In the genomic region with DNA sequence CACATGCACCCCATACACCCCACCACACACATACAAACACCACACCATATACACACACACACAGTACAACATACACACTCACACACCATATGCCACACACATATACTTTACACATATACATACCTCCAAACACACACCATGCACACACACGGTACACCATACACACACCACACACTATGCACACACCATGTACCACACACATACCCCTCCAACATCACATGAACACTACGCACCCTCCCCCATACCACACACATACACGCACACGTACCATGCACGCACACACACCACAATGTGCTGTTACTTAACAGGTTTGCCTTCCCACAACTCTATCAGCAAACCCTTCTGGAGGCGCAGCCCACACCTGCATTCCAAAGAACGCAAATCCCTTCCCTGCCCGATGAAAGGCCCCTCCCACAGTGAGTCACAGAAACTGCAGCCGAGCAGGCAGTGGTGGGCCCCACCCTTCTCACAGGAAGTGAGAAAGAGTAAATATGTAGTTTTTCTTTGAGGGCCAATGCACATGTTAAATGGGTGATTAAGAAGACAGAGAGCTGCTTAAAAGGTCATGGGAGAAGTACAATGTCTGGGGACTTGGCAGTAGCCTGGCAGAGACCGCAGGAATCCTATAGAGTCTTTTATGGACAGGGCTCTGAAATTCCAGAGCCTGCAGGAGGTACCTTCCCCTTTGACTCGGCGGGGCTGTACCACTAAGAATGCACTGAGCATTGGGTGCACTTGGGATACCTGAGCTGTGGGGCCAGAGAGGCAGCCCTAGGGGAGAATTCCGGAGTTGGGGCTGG, we compare ENCODE assay signal across 9 cellular contexts. TPM values are rescaled to one million over a fixed set of nuclear protein-coding genes. Genes with fewer than 3 reads are reported as not detected.
DNase-seq lines count a peak whose midpoint lies in the region; ATAC-seq and TF ChIP-seq lines count a peak whose summit lies in the region.
"Had no signal": no experiment of that assay in that cellular context is flagged by ENCODE, and none has a peak within 500 bp of the region (broad histone marks: within the 10 kb centered on the region; RNA-seq: fewer than 3 reads in every experiment).

No MANE protein-coding gene starts in this region.

- no peaks in the 10 kb centered on the region for H3K9me3 ChIP-seq in HCT116 (ENCODE audit: control insufficient read depth in 1 of 2, insufficient read depth in 1 of 2, low read depth in 1 of 2, low read length in 2 of 2)
- no peaks in the 10 kb centered on the region for H3K9me3 ChIP-seq in MG63
- H3K9me3 ChIP-seq: neutrophil had no signal

- no peaks in the 10 kb centered on the region for H3K27me3 ChIP-seq in HCT116 (ENCODE audit: insufficient read depth, low read length)
- no peaks in the 10 kb centered on the region for H3K27me3 ChIP-seq in MG63

- no peaks in the 10 kb centered on the region for H3K36me3 ChIP-seq in HCT116 (ENCODE audit: control insufficient read depth in 1 of 2, insufficient read depth in 2 of 2, low read length in 2 of 2)
- no peaks in the 10 kb centered on the region for H3K36me3 ChIP-seq in MG63
- H3K36me3 ChIP-seq: neutrophil had no signal

- H3K4me3 ChIP-seq in GM12864 (ENCODE audit: low read depth, low read length), result peak overlapping the region; percentile 46
- H3K4me3 ChIP-seq in HCT116 (replicated peaks in 1 of 2; ENCODE audit: low read depth in 1 of 2, low read length in 2 of 2), result peak overlapping the region; percentile 42 to 56
- H3K4me3 ChIP-seq in MG63, result no peak overlapping the region

- H3K27me3 Mint-ChIP-seq in memory B cell, result no peaks in the 10 kb centered on the region

- no peaks in the 10 kb centered on the region for H3K9me2 ChIP-seq in HCT116 (ENCODE audit: insufficient read depth)

- H3K4me3 Mint-ChIP-seq in memory B cell, result no peak overlapping the region

- no peaks in the 10 kb centered on the region for H3K9me3 Mint-ChIP-seq in memory B cell

- H3K4me1 ChIP-seq in HCT116 (ENCODE audit: control insufficient read depth in 1 of 2, insufficient read depth in 2 of 2, low read length in 2 of 2), result peaks cover 80 to 100% of the 10 kb centered on the region in 2 experiments

- no peak overlapping the region for H3K27ac Mint-ChIP-seq in memory B cell

- no TSS peak for BruUV-seq in HCT116 (replicated peaks; lab: Mats Ljungman, UMichigan)

- RAD21 ChIA-PET in HCT116 (lab: Charles Lee; ENCODE audit: low non-redundant PET in 1 of 2, low total read pairs in 2 of 2, uncharacterized antibody in 2 of 2, unreplicated experiment in 2 of 2), result interaction anchor here (0.7 to 1.9 kb wide), 3 partner anchors 16 to 123 kb away, joined by 3 to 10 read pairs (median 5); no protein-coding TSS in a partner anchor

- intact Hi-C loops in HCT116 (cut with micrococcal nuclease), result loop anchor here (1.0 to 5.0 kb wide), 3 partner anchors 16 to 144 kb away; no protein-coding TSS in a partner anchor

- peak; percentile 78 for ATAC-seq in HCT116
- peak; percentile 78 for ATAC-seq in memory B cell (ENCODE audit: low read depth)

- no peak for TF ChIP-seq POLR2A in HCT116 (IDR thresholded peaks at IDR 0.05; ENCODE audit: borderline replicate concordance, extremely low read depth, insufficient read depth, insufficient read length)

- CTCF ChIA-PET in HCT116 (lab: Charles Lee), result interaction anchor here (0.7 to 1.8 kb wide), 2 partner anchors 17 to 135 kb away, joined by 3 read pairs; no protein-coding TSS in a partner anchor

- H2AFZ ChIP-seq in HCT116 (ENCODE audit: low read depth, low read length, poor library complexity, severe bottlenecking), result no peak overlapping the region

- DNase-seq in GM12864 (ENCODE audit: low read depth) (peak; percentile 72), HCT116 (ENCODE audit: low read depth, low spot score) (peak; percentile 97), MG63 (peak; percentile 93), dedifferentiated amniotic fluid mesenchymal stem cell (ENCODE audit: extremely low spot score) (peak; percentile 66), memory B cell (ENCODE audit: low spot score in 2 of 2) (peak; percentile 58 to 78), SK-N-DZ (ENCODE audit: low spot score) (no peak)
- peak; percentile 74 for DNase-seq in activated CD4-positive, alpha-beta T cell treated with anti-CD3 and anti-CD28 coated beads for 1 hour
- DNase-seq in stimulated activated CD8-positive, alpha-beta memory T cell treated with anti-CD3 and anti-CD28 coated beads, Interleukin-7, amount 100 ng/mL, for 24 hours (ENCODE audit: low read depth), result peak; percentile 73

- peak overlapping the region; percentile 89 for H3K4me2 ChIP-seq in HCT116 (ENCODE audit: low read length)

- peaks cover 28% of the 10 kb centered on the region for H3K4me1 Mint-ChIP-seq in memory B cell

- peak overlapping the region; percentile 73 for H3K9ac ChIP-seq in HCT116 (ENCODE audit: low read length)

- no peak for TF ChIP-seq CTCF in GM12864 (IDR thresholded peaks at IDR 0.05; ENCODE audit: low read depth, low read length, missing control alignments)
- no peak for TF ChIP-seq CTCF in HCT116 (IDR thresholded peaks at IDR 0.05 in 2 of 3, conservative IDR thresholded peaks at IDR 0.05 in 1 of 3; ENCODE audit: borderline replicate concordance in 1 of 3, insufficient read depth in 1 of 3, low read depth in 2 of 3, low read length in 2 of 3)

- H3K36me3 Mint-ChIP-seq in memory B cell, result peaks cover 3% of the 10 kb centered on the region

- peaks cover 42% of the 10 kb centered on the region for H3K79me2 ChIP-seq in HCT116 (ENCODE audit: insufficient read depth, low read length)

- POLR2A ChIA-PET in HCT116 (lab: Charles Lee), result interaction anchor here (0.6 to 5.8 kb wide), 11 partner anchors 8 to 147 kb away, joined by 3 to 109 read pairs (median 4); partner anchors contain the start of gene EZR

- TF ChIP-seq RAD21 in HCT116 (IDR thresholded peaks at IDR 0.05; ENCODE audit: low read depth), result no peak

- peak overlapping the region; percentile 85 for H3K27ac ChIP-seq in HCT116 (ENCODE audit: low read depth, low read length)
- H3K27ac ChIP-seq: neutrophil had no signal

- H4K20me1 ChIP-seq in HCT116 (ENCODE audit: insufficient read depth), result no peaks in the 10 kb centered on the region

TF ChIP-seq in HCT116, 20 proteins besides CTCF, POLR2A, EP300 and RAD21 (continues in another document):
- TF ChIP-seq ZNF274 (IDR thresholded peaks at IDR 0.05; ENCODE audit: low read depth, low read length), result no peak
- TF ChIP-seq ZFX (IDR thresholded peaks at IDR 0.05), result no peak
- TF ChIP-seq CBX3 (IDR thresholded peaks at IDR 0.05; ENCODE audit: low read depth), result no peak
- no peak for TF ChIP-seq EGR1 (IDR thresholded peaks at IDR 0.05; ENCODE audit: low read depth)
- TF ChIP-seq EZH2phosphoT487 (IDR thresholded peaks at IDR 0.05; ENCODE audit: borderline replicate concordance), result no peak
- TF ChIP-seq ELF1 (IDR thresholded peaks at IDR 0.05; ENCODE audit: borderline replicate concordance, low read depth), result no peak
- TF ChIP-seq, protein P1, sequence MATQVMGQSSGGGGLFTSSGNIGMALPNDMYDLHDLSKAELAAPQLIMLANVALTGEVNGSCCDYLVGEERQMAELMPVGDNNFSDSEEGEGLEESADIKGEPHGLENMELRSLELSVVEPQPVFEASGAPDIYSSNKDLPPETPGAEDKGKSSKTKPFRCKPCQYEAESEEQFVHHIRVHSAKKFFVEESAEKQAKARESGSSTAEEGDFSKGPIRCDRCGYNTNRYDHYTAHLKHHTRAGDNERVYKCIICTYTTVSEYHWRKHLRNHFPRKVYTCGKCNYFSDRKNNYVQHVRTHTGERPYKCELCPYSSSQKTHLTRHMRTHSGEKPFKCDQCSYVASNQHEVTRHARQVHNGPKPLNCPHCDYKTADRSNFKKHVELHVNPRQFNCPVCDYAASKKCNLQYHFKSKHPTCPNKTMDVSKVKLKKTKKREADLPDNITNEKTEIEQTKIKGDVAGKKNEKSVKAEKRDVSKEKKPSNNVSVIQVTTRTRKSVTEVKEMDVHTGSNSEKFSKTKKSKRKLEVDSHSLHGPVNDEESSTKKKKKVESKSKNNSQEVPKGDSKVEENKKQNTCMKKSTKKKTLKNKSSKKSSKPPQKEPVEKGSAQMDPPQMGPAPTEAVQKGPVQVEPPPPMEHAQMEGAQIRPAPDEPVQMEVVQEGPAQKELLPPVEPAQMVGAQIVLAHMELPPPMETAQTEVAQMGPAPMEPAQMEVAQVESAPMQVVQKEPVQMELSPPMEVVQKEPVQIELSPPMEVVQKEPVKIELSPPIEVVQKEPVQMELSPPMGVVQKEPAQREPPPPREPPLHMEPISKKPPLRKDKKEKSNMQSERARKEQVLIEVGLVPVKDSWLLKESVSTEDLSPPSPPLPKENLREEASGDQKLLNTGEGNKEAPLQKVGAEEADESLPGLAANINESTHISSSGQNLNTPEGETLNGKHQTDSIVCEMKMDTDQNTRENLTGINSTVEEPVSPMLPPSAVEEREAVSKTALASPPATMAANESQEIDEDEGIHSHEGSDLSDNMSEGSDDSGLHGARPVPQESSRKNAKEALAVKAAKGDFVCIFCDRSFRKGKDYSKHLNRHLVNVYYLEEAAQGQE (IDR thresholded peaks at IDR 0.05; ENCODE audit: low read depth), result no peak
- peak; percentile 88 for TF ChIP-seq TCF7L2 (IDR thresholded peaks at IDR 0.05; ENCODE audit: borderline replicate concordance, extremely low read depth, insufficient read depth, insufficient read length)
- TF ChIP-seq EZH2 (IDR thresholded peaks at IDR 0.05), result no peak
- no peak for TF ChIP-seq SIN3A (IDR thresholded peaks at IDR 0.05; ENCODE audit: low read depth)
- TF ChIP-seq JUND (IDR thresholded peaks at IDR 0.05), result no peak
- TF ChIP-seq, protein P2, sequence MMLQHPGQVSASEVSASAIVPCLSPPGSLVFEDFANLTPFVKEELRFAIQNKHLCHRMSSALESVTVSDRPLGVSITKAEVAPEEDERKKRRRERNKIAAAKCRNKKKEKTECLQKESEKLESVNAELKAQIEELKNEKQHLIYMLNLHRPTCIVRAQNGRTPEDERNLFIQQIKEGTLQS (IDR thresholded peaks at IDR 0.05), result no peak
- peak; percentile 67 for TF ChIP-seq YY1 (IDR thresholded peaks at IDR 0.05; ENCODE audit: extremely low read depth, insufficient replicate concordance, low read depth, low read length)
- no peak for TF ChIP-seq CEBPB (IDR thresholded peaks at IDR 0.05; ENCODE audit: low read depth)
- peak; percentile 61 for TF ChIP-seq POLR2AphosphoS5 (IDR thresholded peaks at IDR 0.05; ENCODE audit: low read depth, low read length)
- TF ChIP-seq, protein P3, sequence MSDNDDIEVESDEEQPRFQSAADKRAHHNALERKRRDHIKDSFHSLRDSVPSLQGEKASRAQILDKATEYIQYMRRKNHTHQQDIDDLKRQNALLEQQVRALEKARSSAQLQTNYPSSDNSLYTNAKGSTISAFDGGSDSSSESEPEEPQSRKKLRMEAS (IDR thresholded peaks at IDR 0.05), result no peak

RNA-seq across cellular contexts. Expression of gene EZR, which starts 34.1 kb away (rescaled TPM):
- total RNA-seq in HCT116 (2021; ENCODE audit: unreplicated experiment), result 1,402 TPM
- polyA plus RNA-seq in HCT116 (2012), result 1,219 and 1,280 TPM in 2 replicates
- total RNA-seq in MG63 (2014; rRNA removed; shearing (Covaris generic); ENCODE audit: low replicate concordance), result 226 and 236 TPM in 2 replicates
- polyA plus RNA-seq in SK-N-DZ (2014; cell fraction: cytosol; rRNA removed), result 46.2 and 51.6 TPM in 2 replicates
- 31.1 and 33.2 TPM in 2 replicates for polyA plus RNA-seq in SK-N-DZ (2014; cell fraction: nucleus; rRNA removed)
